In the genomic region with DNA sequence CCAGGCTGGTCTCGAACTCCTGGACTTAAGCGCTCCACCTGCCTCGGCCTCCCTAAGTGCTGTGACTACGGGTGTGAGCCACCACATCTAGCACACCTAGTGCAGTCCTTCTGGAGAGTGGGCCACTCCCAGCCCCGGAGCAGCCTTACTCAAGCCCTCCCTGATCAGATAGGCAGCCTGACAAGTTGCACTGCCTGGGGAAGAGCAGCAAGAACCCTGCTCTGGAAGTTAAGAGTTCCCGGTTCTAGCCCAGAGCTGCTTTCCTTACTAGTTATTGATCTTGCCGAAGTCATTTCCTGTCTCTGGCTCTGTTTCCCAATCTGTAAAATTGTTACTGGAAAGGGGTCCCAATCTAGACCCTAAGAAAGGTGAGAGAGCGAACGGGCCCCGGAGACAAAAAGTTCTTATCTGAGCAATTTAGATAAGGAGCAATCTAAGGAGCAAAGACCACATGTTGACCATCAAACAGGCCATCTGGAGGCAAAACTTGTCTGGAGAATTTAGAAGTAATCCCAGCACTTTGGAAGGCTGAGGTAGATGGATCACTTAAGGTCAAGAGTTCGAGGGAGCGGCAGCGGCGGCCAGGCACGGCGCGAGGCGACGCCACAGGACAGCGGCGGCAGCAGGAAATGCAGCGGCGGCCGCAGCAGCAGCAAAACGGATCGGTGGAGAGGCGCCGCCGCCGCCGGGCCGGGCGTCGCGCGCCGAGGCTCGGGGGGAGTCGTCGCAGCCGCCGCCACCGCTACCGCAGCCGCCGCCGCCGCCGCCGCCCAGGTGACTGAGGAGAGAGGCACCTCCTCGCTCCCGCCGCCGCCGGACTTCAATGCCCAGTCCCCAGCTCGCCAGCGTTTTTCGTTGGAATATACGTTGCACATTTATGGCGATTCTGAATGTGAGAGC, we compare ENCODE assay signal across 1 cellular context.
TF ChIP-seq lines count a peak whose summit lies in the region.

No MANE protein-coding gene starts in this region.

TF ChIP-seq in HepG2, 621 proteins besides CTCF, POLR2A, EP300 and RAD21 (continued from another document and continues in another):
- TF ChIP-seq, protein P1, sequence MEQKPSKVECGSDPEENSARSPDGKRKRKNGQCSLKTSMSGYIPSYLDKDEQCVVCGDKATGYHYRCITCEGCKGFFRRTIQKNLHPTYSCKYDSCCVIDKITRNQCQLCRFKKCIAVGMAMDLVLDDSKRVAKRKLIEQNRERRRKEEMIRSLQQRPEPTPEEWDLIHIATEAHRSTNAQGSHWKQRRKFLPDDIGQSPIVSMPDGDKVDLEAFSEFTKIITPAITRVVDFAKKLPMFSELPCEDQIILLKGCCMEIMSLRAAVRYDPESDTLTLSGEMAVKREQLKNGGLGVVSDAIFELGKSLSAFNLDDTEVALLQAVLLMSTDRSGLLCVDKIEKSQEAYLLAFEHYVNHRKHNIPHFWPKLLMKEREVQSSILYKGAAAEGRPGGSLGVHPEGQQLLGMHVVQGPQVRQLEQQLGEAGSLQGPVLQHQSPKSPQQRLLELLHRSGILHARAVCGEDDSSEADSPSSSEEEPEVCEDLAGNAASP (CRISPR knock-in tag; IDR thresholded peaks at IDR 0.05; ENCODE audit: borderline replicate concordance) = peak; percentile 91
- TF ChIP-seq SOX13 (IDR thresholded peaks at IDR 0.05) (no peak), SOX13 (CRISPR knock-in tag; conservative IDR thresholded peaks at IDR 0.05 in 1 of 2, IDR thresholded peaks at IDR 0.05 in 1 of 2) (no peak), GATAD2A (CRISPR knock-in tag; IDR thresholded peaks at IDR 0.05) (peak; percentile 69; the same call in 1 of the 2 replicates), ZNF382 (CRISPR knock-in tag; IDR thresholded peaks at IDR 0.05; ENCODE audit: borderline replicate concordance) (no peak), TRIM22 (IDR thresholded peaks at IDR 0.05) (no peak), ZNF563 (CRISPR knock-in tag; IDR thresholded peaks at IDR 0.05) (no peak), ZNF574 (CRISPR knock-in tag; IDR thresholded peaks at IDR 0.05) (peak; percentile 53), YEATS2 (CRISPR knock-in tag; IDR thresholded peaks at IDR 0.05; ENCODE audit: borderline replicate concordance) (0 out of 2 replicates have a peak, but pooled peaks have one; percentile 11), HDAC1 (CRISPR knock-in tag; IDR thresholded peaks at IDR 0.05) (0 out of 2 replicates have a peak, but pooled peaks have one; percentile 28), BRCA1 (CRISPR knock-in tag; IDR thresholded peaks at IDR 0.05) (no peak), GFI1 (CRISPR knock-in tag; IDR thresholded peaks at IDR 0.05; ENCODE audit: borderline replicate concordance) (no peak; the same call in 1 of the 2 replicates), ZNF773 (CRISPR knock-in tag; IDR thresholded peaks at IDR 0.05; ENCODE audit: borderline replicate concordance) (0 out of 2 replicates have a peak, but pooled peaks have one; percentile 27), PBX3 (CRISPR knock-in tag; IDR thresholded peaks at IDR 0.05; ENCODE audit: borderline replicate concordance) (0 out of 2 replicates have a peak, but pooled peaks have one; percentile 27), ZNF547 (CRISPR knock-in tag; IDR thresholded peaks at IDR 0.05) (peak; percentile 80; the same call in 1 of the 2 replicates), ZNF891 (CRISPR knock-in tag; IDR thresholded peaks at IDR 0.05) (peak; percentile 7; the same call in 1 of the 2 replicates), MXI1 (IDR thresholded peaks at IDR 0.05; ENCODE audit: borderline replicate concordance, low read depth, low read length) (peak; percentile 60; the same call in 1 of the 3 replicates), NR2F1 (CRISPR knock-in tag; IDR thresholded peaks at IDR 0.05) (peak; percentile 73 to 76), U2AF1 (optimal IDR thresholded peaks at IDR 0.05; ENCODE audit: low read depth, low read length) (no peak), ZNF777 (CRISPR knock-in tag; IDR thresholded peaks at IDR 0.05) (peak; percentile 85), MBD4 (IDR thresholded peaks at IDR 0.05; ENCODE audit: borderline replicate concordance, low read length) (no peak), KDM3A (CRISPR knock-in tag; IDR thresholded peaks at IDR 0.05; ENCODE audit: low read depth) (0 out of 2 replicates have a peak, but pooled peaks have one; percentile 67), DBP (CRISPR knock-in tag; IDR thresholded peaks at IDR 0.05; ENCODE audit: not compliant biosample characterization) (peak; percentile 52), SRF (IDR thresholded peaks at IDR 0.05; ENCODE audit: low read depth, low read length) (no peak), ZFP36 (IDR thresholded peaks at IDR 0.05; ENCODE audit: borderline replicate concordance, low read depth, low read length, partially characterized antibody) (no peak), ATM (IDR thresholded peaks at IDR 0.05; ENCODE audit: borderline replicate concordance) (no peak), ZNF709 (CRISPR knock-in tag; IDR thresholded peaks at IDR 0.05) (peak; percentile 20; the same call in 1 of the 2 replicates), ZSCAN29 (CRISPR knock-in tag; conservative IDR thresholded peaks at IDR 0.05) (0 out of 2 replicates have a peak, but pooled peaks have one; percentile 54), HOXA5 (CRISPR knock-in tag; IDR thresholded peaks at IDR 0.05) (peak; percentile 51; the same call in 1 of the 2 replicates), ZNF776 (CRISPR knock-in tag; IDR thresholded peaks at IDR 0.05) (no peak), TFDP1 (CRISPR knock-in tag; IDR thresholded peaks at IDR 0.05; ENCODE audit: borderline replicate concordance) (peak; percentile 45; the same call in 1 of the 2 replicates), FOXC1 (CRISPR knock-in tag; IDR thresholded peaks at IDR 0.05; ENCODE audit: borderline replicate concordance) (no peak), ZFY (CRISPR knock-in tag; IDR thresholded peaks at IDR 0.05) (peak; percentile 61; the same call in 1 of the 2 replicates)
- TF ChIP-seq, protein P2, sequence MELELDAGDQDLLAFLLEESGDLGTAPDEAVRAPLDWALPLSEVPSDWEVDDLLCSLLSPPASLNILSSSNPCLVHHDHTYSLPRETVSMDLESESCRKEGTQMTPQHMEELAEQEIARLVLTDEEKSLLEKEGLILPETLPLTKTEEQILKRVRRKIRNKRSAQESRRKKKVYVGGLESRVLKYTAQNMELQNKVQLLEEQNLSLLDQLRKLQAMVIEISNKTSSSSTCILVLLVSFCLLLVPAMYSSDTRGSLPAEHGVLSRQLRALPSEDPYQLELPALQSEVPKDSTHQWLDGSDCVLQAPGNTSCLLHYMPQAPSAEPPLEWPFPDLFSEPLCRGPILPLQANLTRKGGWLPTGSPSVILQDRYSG (CRISPR knock-in tag; IDR thresholded peaks at IDR 0.05) = 0 out of 2 replicates have a peak, but pooled peaks have one; percentile 59
- TF ChIP-seq, protein P3, sequence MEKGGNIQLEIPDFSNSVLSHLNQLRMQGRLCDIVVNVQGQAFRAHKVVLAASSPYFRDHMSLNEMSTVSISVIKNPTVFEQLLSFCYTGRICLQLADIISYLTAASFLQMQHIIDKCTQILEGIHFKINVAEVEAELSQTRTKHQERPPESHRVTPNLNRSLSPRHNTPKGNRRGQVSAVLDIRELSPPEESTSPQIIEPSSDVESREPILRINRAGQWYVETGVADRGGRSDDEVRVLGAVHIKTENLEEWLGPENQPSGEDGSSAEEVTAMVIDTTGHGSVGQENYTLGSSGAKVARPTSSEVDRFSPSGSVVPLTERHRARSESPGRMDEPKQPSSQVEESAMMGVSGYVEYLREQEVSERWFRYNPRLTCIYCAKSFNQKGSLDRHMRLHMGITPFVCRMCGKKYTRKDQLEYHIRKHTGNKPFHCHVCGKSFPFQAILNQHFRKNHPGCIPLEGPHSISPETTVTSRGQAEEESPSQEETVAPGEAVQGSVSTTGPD (CRISPR knock-in tag; IDR thresholded peaks at IDR 0.05) = 0 out of 2 replicates have a peak, but pooled peaks have one; percentile 23
- TF ChIP-seq, protein P4, sequence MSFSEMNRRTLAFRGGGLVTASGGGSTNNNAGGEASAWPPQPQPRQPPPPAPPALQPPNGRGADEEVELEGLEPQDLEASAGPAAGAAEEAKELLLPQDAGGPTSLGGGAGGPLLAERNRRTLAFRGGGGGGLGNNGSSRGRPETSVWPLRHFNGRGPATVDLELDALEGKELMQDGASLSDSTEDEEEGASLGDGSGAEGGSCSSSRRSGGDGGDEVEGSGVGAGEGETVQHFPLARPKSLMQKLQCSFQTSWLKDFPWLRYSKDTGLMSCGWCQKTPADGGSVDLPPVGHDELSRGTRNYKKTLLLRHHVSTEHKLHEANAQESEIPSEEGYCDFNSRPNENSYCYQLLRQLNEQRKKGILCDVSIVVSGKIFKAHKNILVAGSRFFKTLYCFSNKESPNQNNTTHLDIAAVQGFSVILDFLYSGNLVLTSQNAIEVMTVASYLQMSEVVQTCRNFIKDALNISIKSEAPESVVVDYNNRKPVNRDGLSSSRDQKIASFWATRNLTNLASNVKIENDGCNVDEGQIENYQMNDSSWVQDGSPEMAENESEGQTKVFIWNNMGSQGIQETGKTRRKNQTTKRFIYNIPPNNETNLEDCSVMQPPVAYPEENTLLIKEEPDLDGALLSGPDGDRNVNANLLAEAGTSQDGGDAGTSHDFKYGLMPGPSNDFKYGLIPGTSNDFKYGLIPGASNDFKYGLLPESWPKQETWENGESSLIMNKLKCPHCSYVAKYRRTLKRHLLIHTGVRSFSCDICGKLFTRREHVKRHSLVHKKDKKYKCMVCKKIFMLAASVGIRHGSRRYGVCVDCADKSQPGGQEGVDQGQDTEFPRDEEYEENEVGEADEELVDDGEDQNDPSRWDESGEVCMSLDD (CRISPR knock-in tag; IDR thresholded peaks at IDR 0.05; ENCODE audit: borderline replicate concordance) = 0 out of 2 replicates have a peak, but pooled peaks have one; percentile 62
- TF ChIP-seq, protein P5, sequence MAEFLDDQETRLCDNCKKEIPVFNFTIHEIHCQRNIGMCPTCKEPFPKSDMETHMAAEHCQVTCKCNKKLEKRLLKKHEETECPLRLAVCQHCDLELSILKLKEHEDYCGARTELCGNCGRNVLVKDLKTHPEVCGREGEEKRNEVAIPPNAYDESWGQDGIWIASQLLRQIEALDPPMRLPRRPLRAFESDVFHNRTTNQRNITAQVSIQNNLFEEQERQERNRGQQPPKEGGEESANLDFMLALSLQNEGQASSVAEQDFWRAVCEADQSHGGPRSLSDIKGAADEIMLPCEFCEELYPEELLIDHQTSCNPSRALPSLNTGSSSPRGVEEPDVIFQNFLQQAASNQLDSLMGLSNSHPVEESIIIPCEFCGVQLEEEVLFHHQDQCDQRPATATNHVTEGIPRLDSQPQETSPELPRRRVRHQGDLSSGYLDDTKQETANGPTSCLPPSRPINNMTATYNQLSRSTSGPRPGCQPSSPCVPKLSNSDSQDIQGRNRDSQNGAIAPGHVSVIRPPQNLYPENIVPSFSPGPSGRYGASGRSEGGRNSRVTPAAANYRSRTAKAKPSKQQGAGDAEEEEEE (CRISPR knock-in tag; IDR thresholded peaks at IDR 0.05; ENCODE audit: borderline replicate concordance) = no peak
- TF ChIP-seq, protein P6, sequence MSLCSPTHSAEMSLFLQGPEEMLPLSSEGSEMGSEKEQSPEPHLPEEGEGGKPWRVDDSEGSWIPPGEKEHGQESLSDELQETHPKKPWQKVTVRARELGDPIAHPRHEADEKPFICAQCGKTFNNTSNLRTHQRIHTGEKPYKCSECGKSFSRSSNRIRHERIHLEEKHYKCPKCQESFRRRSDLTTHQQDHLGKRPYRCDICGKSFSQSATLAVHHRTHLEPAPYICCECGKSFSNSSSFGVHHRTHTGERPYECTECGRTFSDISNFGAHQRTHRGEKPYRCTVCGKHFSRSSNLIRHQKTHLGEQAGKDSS (CRISPR knock-in tag; IDR thresholded peaks at IDR 0.05; ENCODE audit: borderline replicate concordance, low read depth) = no peak
